36 cellular contexts compared by ENCODE assay signal in genomic region chr4:40414673-40415072, GRCh38.
"Had no signal": no experiment of that assay in that cellular context is flagged by ENCODE, and none has a peak within 500 bp of the region (broad histone marks: within the 10 kb centered on the region; RNA-seq: fewer than 3 reads in every experiment).

No MANE protein-coding gene starts in this region.

- H3K4me1 ChIP-seq: adrenal gland, breast epithelium, gastrocnemius medialis had no signal

- H3K9me3 ChIP-seq: adrenal gland, breast epithelium, colonic mucosa, gastrocnemius medialis had no signal

- H3K27me3 ChIP-seq: adrenal gland, breast epithelium, cardiac muscle cell, colonic mucosa, foreskin keratinocyte had no signal

- H3K36me3 Mint-ChIP-seq: activated naive CD4-positive, alpha-beta T cell treated with anti-CD3 and anti-CD28 coated beads, Interleukin-2, amount 50 U/mL, for 24 hours; activated naive CD8-positive, alpha-beta T cell treated with anti-CD3 and anti-CD28 coated beads for 36 hours had no signal

- H3K36me3 ChIP-seq: adrenal gland, breast epithelium, cardiac muscle cell, colonic mucosa, gastrocnemius medialis, WERI-Rb-1 had no signal

- H3K27ac Mint-ChIP-seq: activated B cell treated with CpG ODN at 0.5 μM for 24 hours; activated CD8-positive, alpha-beta T cell treated with anti-CD3 and anti-CD28 coated beads for 36 hours; activated naive CD4-positive, alpha-beta T cell treated with anti-CD3 and anti-CD28 coated beads for 36 hours; activated naive CD4-positive, alpha-beta T cell treated with anti-CD3 and anti-CD28 coated beads, Interleukin-2, amount 50 U/mL, for 24 hours; activated naive CD8-positive, alpha-beta T cell treated with anti-CD3 and anti-CD28 coated beads for 36 hours; activated naive CD8-positive, alpha-beta T cell treated with anti-CD3 and anti-CD28 coated beads, Interleukin-2, amount 50 U/mL, for 24 hours; activated T-helper 1 cell treated with anti-CD3 and anti-CD28 coated beads, Interleukin-12 subunit alpha, Interleukin-12 subunit beta, Interleukin-2, Interleukin-4 antibody, amounts not matched to agents 30 ng/mL and 10 ng/mL and 1 ng/mL, durations not matched to agents 14 hours and 24 hours and 36 hours; activated T-helper 2 cell treated with anti-CD3 and anti-CD28 coated beads, Interferon-gamma antibody, Interleukin-2, Interleukin-4, amounts not matched to agents 10 μg/mL and 5 μg/mL and 100 μg/mL, durations not matched to agents 14 hours and 24 hours and 36 hours; brain; T-helper 17 cell; T-helper 2 cell treated with Interferon-gamma antibody and Interleukin-4, amounts not matched to agents 5 μg/mL and 100 μg/mL, for 36 hours had no signal

- H3K4me3 Mint-ChIP-seq: activated B cell treated with CpG ODN at 0.5 μM for 24 hours; activated CD8-positive, alpha-beta T cell treated with anti-CD3 and anti-CD28 coated beads for 36 hours; activated naive CD4-positive, alpha-beta T cell treated with anti-CD3 and anti-CD28 coated beads for 36 hours; activated naive CD4-positive, alpha-beta T cell treated with anti-CD3 and anti-CD28 coated beads, Interleukin-2, amount 50 U/mL, for 24 hours; activated naive CD8-positive, alpha-beta T cell treated with anti-CD3 and anti-CD28 coated beads for 36 hours; activated naive CD8-positive, alpha-beta T cell treated with anti-CD3 and anti-CD28 coated beads, Interleukin-2, amount 50 U/mL, for 24 hours; activated T-helper 1 cell treated with anti-CD3 and anti-CD28 coated beads, Interleukin-12 subunit alpha, Interleukin-12 subunit beta, Interleukin-2, Interleukin-4 antibody, amounts not matched to agents 30 ng/mL and 10 ng/mL and 1 ng/mL, durations not matched to agents 14 hours and 24 hours and 36 hours; brain; endodermal cell; T-helper 17 cell; T-helper 2 cell treated with Interferon-gamma antibody and Interleukin-4, amounts not matched to agents 5 μg/mL and 100 μg/mL, for 36 hours had no signal

- H3K27me3 Mint-ChIP-seq: activated B cell treated with CpG ODN at 0.5 μM for 24 hours; activated CD8-positive, alpha-beta T cell treated with anti-CD3 and anti-CD28 coated beads for 36 hours; activated naive CD4-positive, alpha-beta T cell treated with anti-CD3 and anti-CD28 coated beads, Interleukin-2, amount 50 U/mL, for 24 hours; activated naive CD8-positive, alpha-beta T cell treated with anti-CD3 and anti-CD28 coated beads for 36 hours; activated naive CD8-positive, alpha-beta T cell treated with anti-CD3 and anti-CD28 coated beads, Interleukin-2, amount 50 U/mL, for 24 hours; T-helper 17 cell had no signal

- H3K4me1 Mint-ChIP-seq: activated B cell treated with CpG ODN at 0.5 μM for 24 hours; activated naive CD4-positive, alpha-beta T cell treated with anti-CD3 and anti-CD28 coated beads, Interleukin-2, amount 50 U/mL, for 24 hours; activated naive CD8-positive, alpha-beta T cell treated with anti-CD3 and anti-CD28 coated beads, Interleukin-2, amount 50 U/mL, for 24 hours; brain had no signal

- DNase-seq: activated B cell treated with CpG ODN at 0.5 μM for 24 hours; activated CD4-positive, alpha-beta T cell treated with anti-CD3 and anti-CD28 coated beads for 48 hours; activated CD4-positive, alpha-beta T cell treated with anti-CD3 and anti-CD28 coated beads, Interleukin-2, amount 50 U/mL, for 1 hour; activated CD4-positive, alpha-beta T cell treated with anti-CD3 and anti-CD28 coated beads, Interleukin-2, amount 50 U/mL, for 48 hours; activated CD8-positive, alpha-beta memory T cell treated with anti-CD3 and anti-CD28 coated beads for 24 hours; activated CD8-positive, alpha-beta T cell treated with anti-CD3 and anti-CD28 coated beads for 36 hours; activated effector memory CD4-positive, alpha-beta T cell treated with anti-CD3 and anti-CD28 coated beads, Interleukin-2, amount 50 U/mL, for 16 hours; activated naive CD4-positive, alpha-beta T cell treated with anti-CD3 and anti-CD28 coated beads for 36 hours; activated naive CD8-positive, alpha-beta T cell treated with anti-CD3 and anti-CD28 coated beads for 36 hours; activated naive CD8-positive, alpha-beta T cell treated with anti-CD3 and anti-CD28 coated beads, Interleukin-2, amount 50 U/mL, for 24 hours; activated T-cell treated with anti-CD3 and anti-CD28 coated beads, Interleukin-2, amount 50 U/mL, for 48 hours; adrenal gland; amygdala; aorta; central memory CD4-positive, alpha-beta T cell; cerebellar nuclear complex; colonic mucosa; dorsolateral prefrontal cortex; effector memory CD4-positive, alpha-beta T cell; endodermal cell; foreskin keratinocyte; gastrocnemius medialis; glutamatergic neuron; T-helper 1 cell; T-helper 17 cell; T1000; WERI-Rb-1 had no signal

- H3K4me3 ChIP-seq: adrenal gland, breast epithelium, cardiac muscle cell, colonic mucosa, dorsolateral prefrontal cortex, gastrocnemius medialis had no signal

- H3K27ac ChIP-seq: adrenal gland, breast epithelium, cardiac muscle cell, colonic mucosa, dorsolateral prefrontal cortex, foreskin keratinocyte, gastrocnemius medialis, WERI-Rb-1 had no signal

- ATAC-seq: activated CD4-positive, CD25-positive, alpha-beta regulatory T cell treated with anti-CD3 and anti-CD28 coated beads, Interleukin-2, amount 50 U/mL, for 24 hours; activated CD8-positive, alpha-beta T cell treated with anti-CD3 and anti-CD28 coated beads for 36 hours; activated naive CD8-positive, alpha-beta T cell treated with anti-CD3 and anti-CD28 coated beads, Interleukin-2, amount 50 U/mL, for 24 hours; esophagus mucosa; foreskin keratinocyte; gastrocnemius medialis; T-helper 17 cell had no signal
